In the genomic region with DNA sequence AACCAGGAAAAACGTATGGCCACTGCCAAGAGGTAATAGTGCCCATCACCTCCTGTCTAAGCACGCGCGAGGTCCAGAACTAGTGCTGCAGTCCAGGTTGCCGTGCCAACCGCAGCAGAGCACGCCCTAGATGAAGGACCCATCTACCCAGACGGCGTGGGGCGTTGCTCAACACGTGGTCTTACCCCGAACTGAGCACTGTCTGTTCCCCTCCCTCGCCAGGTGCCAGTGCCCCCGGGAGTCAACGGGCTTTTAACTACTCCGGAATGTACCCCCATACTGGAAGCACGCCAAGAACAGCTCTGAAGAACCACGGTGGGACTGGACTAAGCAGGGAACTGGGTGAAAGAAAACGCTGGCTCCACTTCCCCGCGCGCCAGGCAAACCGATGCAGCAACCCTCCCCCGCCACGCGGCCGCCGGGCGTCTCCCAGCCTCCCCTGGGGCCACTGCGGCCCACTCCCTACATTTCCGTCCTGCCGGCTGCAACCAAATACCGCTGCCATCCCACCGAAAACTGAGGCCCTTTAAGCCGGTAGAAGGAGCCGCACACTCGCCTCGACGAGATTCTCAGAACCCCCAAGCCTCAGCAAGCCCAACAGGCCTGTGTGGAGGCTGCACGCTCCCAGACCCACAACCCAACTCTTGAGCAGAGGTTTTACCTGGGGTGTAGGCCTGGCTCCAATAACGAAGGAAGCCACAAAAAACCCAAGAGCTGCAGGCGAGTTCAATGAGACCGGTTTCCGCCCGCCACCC, we compare ENCODE assay signal across 1 cellular context.
A peak's percentile ranks its signal among the peaks of the same experiment; 100 is the strongest.
TF ChIP-seq lines count a peak whose summit lies in the region.

Gene HSPA8 (minus strand): TSS at position 734 of the 755 bp plus-strand sequence. CDS start 812 bp downstream, outside the sequence.

TF ChIP-seq in K562, 482 proteins besides CTCF, POLR2A, EP300 and RAD21 (continued from another document and continues in another):
- TF ChIP-seq, protein P1, sequence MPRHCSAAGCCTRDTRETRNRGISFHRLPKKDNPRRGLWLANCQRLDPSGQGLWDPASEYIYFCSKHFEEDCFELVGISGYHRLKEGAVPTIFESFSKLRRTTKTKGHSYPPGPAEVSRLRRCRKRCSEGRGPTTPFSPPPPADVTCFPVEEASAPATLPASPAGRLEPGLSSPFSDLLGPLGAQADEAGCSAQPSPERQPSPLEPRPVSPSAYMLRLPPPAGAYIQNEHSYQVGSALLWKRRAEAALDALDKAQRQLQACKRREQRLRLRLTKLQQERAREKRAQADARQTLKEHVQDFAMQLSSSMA (CRISPR knock-in tag; IDR thresholded peaks at IDR 0.05): no peak
- TF ChIP-seq EWSR1 (IDR thresholded peaks at IDR 0.05; ENCODE audit: borderline replicate concordance, low read depth, partially characterized antibody): no peak
- TF ChIP-seq CC2D1A (IDR thresholded peaks at IDR 0.05): no peak
- no peak for TF ChIP-seq LEF1 (IDR thresholded peaks at IDR 0.05)
- TF ChIP-seq RNF2 (IDR thresholded peaks at IDR 0.05): no peak
- TF ChIP-seq KLF16 (IDR thresholded peaks at IDR 0.05): no peak
- no peak for TF ChIP-seq ZFPM2 (CRISPR knock-in tag; IDR thresholded peaks at IDR 0.05)
- TF ChIP-seq ZFP1 (CRISPR knock-in tag; IDR thresholded peaks at IDR 0.05): no peak
- TF ChIP-seq ZNF79 (CRISPR knock-in tag; IDR thresholded peaks at IDR 0.05; ENCODE audit: low read depth): no peak
- TF ChIP-seq, protein P2, sequence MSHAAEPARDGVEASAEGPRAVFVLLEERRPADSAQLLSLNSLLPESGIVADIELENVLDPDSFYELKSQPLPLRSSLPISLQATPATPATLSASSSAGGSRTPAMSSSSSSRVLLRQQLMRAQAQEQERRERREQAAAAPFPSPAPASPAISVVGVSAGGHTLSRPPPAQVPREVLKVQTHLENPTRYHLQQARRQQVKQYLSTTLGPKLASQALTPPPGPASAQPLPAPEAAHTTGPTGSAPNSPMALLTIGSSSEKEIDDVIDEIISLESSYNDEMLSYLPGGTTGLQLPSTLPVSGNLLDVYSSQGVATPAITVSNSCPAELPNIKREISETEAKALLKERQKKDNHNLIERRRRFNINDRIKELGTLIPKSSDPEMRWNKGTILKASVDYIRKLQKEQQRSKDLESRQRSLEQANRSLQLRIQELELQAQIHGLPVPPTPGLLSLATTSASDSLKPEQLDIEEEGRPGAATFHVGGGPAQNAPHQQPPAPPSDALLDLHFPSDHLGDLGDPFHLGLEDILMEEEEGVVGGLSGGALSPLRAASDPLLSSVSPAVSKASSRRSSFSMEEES (CRISPR knock-in tag; IDR thresholded peaks at IDR 0.05): no peak; the same call in 1 of the 2 replicates
- TF ChIP-seq, protein P3, sequence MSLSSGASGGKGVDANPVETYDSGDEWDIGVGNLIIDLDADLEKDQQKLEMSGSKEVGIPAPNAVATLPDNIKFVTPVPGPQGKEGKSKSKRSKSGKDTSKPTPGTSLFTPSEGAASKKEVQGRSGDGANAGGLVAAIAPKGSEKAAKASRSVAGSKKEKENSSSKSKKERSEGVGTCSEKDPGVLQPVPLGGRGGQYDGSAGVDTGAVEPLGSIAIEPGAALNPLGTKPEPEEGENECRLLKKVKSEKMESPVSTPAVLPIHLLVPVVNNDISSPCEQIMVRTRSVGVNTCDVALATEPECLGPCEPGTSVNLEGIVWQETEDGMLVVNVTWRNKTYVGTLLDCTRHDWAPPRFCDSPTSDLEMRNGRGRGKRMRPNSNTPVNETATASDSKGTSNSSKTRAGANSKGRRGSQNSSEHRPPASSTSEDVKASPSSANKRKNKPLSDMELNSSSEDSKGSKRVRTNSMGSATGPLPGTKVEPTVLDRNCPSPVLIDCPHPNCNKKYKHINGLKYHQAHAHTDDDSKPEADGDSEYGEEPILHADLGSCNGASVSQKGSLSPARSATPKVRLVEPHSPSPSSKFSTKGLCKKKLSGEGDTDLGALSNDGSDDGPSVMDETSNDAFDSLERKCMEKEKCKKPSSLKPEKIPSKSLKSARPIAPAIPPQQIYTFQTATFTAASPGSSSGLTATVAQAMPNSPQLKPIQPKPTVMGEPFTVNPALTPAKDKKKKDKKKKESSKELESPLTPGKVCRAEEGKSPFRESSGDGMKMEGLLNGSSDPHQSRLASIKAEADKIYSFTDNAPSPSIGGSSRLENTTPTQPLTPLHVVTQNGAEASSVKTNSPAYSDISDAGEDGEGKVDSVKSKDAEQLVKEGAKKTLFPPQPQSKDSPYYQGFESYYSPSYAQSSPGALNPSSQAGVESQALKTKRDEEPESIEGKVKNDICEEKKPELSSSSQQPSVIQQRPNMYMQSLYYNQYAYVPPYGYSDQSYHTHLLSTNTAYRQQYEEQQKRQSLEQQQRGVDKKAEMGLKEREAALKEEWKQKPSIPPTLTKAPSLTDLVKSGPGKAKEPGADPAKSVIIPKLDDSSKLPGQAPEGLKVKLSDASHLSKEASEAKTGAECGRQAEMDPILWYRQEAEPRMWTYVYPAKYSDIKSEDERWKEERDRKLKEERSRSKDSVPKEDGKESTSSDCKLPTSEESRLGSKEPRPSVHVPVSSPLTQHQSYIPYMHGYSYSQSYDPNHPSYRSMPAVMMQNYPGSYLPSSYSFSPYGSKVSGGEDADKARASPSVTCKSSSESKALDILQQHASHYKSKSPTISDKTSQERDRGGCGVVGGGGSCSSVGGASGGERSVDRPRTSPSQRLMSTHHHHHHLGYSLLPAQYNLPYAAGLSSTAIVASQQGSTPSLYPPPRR (CRISPR knock-in tag; IDR thresholded peaks at IDR 0.05; ENCODE audit: borderline replicate concordance): no peak
- TF ChIP-seq, protein P4, sequence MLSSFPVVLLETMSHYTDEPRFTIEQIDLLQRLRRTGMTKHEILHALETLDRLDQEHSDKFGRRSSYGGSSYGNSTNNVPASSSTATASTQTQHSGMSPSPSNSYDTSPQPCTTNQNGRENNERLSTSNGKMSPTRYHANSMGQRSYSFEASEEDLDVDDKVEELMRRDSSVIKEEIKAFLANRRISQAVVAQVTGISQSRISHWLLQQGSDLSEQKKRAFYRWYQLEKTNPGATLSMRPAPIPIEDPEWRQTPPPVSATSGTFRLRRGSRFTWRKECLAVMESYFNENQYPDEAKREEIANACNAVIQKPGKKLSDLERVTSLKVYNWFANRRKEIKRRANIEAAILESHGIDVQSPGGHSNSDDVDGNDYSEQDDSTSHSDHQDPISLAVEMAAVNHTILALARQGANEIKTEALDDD (IDR thresholded peaks at IDR 0.05): no peak
- no peak for TF ChIP-seq FUS (optimal IDR thresholded peaks at IDR 0.05; ENCODE audit: low read depth, low read length)
- TF ChIP-seq HLTF (IDR thresholded peaks at IDR 0.05): no peak
- TF ChIP-seq VEZF1 (CRISPR knock-in tag; IDR thresholded peaks at IDR 0.05): no peak
- TF ChIP-seq SIN3A (IDR thresholded peaks at IDR 0.05; ENCODE audit: borderline replicate concordance in 2 of 2, control insufficient read depth in 1 of 2, low read depth in 2 of 2, low read length in 2 of 2): peak; percentile 26 to 97; a peak in 3 of 4 replicates
- TF ChIP-seq ZNF57 (CRISPR knock-in tag; IDR thresholded peaks at IDR 0.05): no peak
- no peak for TF ChIP-seq NCOA1 (IDR thresholded peaks at IDR 0.05; ENCODE audit: low read depth)
- TF ChIP-seq TFAP4 (CRISPR knock-in tag; IDR thresholded peaks at IDR 0.05; ENCODE audit: borderline replicate concordance): no peak
- TF ChIP-seq LARP7 (IDR thresholded peaks at IDR 0.05): no peak
- TF ChIP-seq ZNF76 (CRISPR knock-in tag; IDR thresholded peaks at IDR 0.05; ENCODE audit: borderline replicate concordance): no peak
- TF ChIP-seq E2F4 (CRISPR knock-in tag; IDR thresholded peaks at IDR 0.05; ENCODE audit: low read depth): no peak
- peak; percentile 94 for TF ChIP-seq POLR2B (IDR thresholded peaks at IDR 0.05; ENCODE audit: low read depth, partially characterized antibody)
- no peak for TF ChIP-seq ZBTB17 (CRISPR knock-in tag; IDR thresholded peaks at IDR 0.05)
- TF ChIP-seq ZBTB49 (CRISPR knock-in tag; IDR thresholded peaks at IDR 0.05; ENCODE audit: borderline replicate concordance): no peak
- TF ChIP-seq YY1 (IDR thresholded peaks at IDR 0.05; ENCODE audit: borderline replicate concordance in 1 of 3, control insufficient read depth in 1 of 3, extremely low read depth in 1 of 3, insufficient read depth in 3 of 3, insufficient read length in 1 of 3, insufficient replicate concordance in 2 of 3, low read depth in 1 of 3, low read length in 2 of 3): no peak
- no peak for TF ChIP-seq ZNF431 (CRISPR knock-in tag; IDR thresholded peaks at IDR 0.05)
- TF ChIP-seq NRF1 (conservative IDR thresholded peaks at IDR 0.05 in 1 of 2, IDR thresholded peaks at IDR 0.05 in 1 of 2): no peak
- TF ChIP-seq ZNF124 (CRISPR knock-in tag; IDR thresholded peaks at IDR 0.05): no peak
- TF ChIP-seq SREBF2 (CRISPR knock-in tag; IDR thresholded peaks at IDR 0.05): no peak
- TF ChIP-seq, protein P5, sequence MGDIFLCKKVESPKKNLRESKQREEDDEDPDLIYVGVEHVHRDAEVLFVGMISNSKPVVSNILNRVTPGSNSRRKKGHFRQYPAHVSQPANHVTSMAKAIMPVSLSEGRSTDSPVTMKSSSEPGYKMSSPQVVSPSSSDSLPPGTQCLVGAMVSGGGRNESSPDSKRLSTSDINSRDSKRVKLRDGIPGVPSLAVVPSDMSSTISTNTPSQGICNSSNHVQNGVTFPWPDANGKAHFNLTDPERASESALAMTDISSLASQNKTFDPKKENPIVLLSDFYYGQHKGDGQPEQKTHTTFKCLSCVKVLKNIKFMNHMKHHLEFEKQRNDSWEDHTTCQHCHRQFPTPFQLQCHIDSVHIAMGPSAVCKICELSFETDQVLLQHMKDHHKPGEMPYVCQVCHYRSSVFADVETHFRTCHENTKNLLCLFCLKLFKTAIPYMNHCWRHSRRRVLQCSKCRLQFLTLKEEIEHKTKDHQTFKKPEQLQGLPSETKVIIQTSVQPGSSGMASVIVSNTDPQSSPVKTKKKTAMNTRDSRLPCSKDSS (IDR thresholded peaks at IDR 0.05; ENCODE audit: low read depth, partially characterized antibody): no peak
- no peak for TF ChIP-seq HDAC2 (IDR thresholded peaks at IDR 0.05)
- TF ChIP-seq BMI1 (IDR thresholded peaks at IDR 0.05; ENCODE audit: low read length): no peak
- TF ChIP-seq, protein P6, sequence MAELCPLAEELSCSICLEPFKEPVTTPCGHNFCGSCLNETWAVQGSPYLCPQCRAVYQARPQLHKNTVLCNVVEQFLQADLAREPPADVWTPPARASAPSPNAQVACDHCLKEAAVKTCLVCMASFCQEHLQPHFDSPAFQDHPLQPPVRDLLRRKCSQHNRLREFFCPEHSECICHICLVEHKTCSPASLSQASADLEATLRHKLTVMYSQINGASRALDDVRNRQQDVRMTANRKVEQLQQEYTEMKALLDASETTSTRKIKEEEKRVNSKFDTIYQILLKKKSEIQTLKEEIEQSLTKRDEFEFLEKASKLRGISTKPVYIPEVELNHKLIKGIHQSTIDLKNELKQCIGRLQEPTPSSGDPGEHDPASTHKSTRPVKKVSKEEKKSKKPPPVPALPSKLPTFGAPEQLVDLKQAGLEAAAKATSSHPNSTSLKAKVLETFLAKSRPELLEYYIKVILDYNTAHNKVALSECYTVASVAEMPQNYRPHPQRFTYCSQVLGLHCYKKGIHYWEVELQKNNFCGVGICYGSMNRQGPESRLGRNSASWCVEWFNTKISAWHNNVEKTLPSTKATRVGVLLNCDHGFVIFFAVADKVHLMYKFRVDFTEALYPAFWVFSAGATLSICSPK (IDR thresholded peaks at IDR 0.05; ENCODE audit: borderline replicate concordance): no peak
- no peak for TF ChIP-seq FOS (IDR thresholded peaks at IDR 0.05; ENCODE audit: extremely low read depth, insufficient read length)
- no peak for TF ChIP-seq U2AF1 (optimal IDR thresholded peaks at IDR 0.05; ENCODE audit: low read depth, low read length)
- no peak for TF ChIP-seq TRIM24 (IDR thresholded peaks at IDR 0.05)
- TF ChIP-seq TSC22D4 (tag; IDR thresholded peaks at IDR 0.05): no peak
- 0 out of 2 replicates have a peak, but pooled peaks have one; percentile 35 for TF ChIP-seq ZNF12 (CRISPR knock-in tag; IDR thresholded peaks at IDR 0.05)
- peak; percentile 80 for TF ChIP-seq RBM22 (IDR thresholded peaks at IDR 0.05; ENCODE audit: low read depth, low read length, poor library complexity, severe bottlenecking)
- TF ChIP-seq ZNF699 (CRISPR knock-in tag; IDR thresholded peaks at IDR 0.05; ENCODE audit: insufficient replicate concordance): no peak
- TF ChIP-seq ZNF23 (CRISPR knock-in tag; IDR thresholded peaks at IDR 0.05): no peak
- TF ChIP-seq CEBPG (CRISPR knock-in tag; IDR thresholded peaks at IDR 0.05): no peak
- peak in 1 of 2 experiments; percentile 33; a peak in 1 of 4 replicates for TF ChIP-seq CEBPG (tag; conservative IDR thresholded peaks at IDR 0.05 in 1 of 2, IDR thresholded peaks at IDR 0.05 in 1 of 2)
